In the genomic region with DNA sequence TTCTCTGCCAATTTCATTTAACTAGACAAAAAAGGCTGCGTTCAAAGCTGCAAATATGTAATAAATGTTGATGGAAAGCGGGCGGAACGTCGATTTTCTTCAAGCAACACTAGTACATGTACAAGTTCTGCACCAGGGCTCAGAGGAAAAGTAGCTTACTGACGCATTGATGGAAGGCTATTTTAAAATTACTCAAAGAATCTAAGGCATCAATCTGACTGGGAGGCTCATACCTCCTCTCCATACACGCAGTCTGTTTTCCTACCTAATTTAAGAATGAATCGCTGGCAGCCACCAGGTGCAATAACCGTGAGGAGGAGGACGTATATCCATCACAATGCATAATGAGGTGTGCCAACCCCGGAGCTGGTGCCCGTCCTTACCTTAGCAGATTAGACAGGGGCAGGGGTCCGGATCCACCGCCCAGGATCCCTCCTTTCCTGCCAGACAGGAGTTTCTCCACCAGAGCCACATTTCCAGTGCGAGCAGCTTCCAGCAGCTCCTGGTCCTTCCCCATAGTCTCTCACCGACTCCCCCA, we compare ENCODE assay signal across 8 cellular contexts. TPM values are rescaled to one million over a fixed set of nuclear protein-coding genes. Genes with fewer than 3 reads are reported as not detected.
A peak's percentile ranks its signal among the peaks of the same experiment; 100 is the strongest.
DNase-seq lines count a peak whose midpoint lies in the region; ATAC-seq lines count a peak whose summit lies in the region.

No MANE protein-coding gene starts in this region.

- no peaks in the 10 kb centered on the region for H3K36me3 Mint-ChIP-seq in activated T-cell treated with anti-CD3 and anti-CD28 coated beads, Interleukin-2, amount 50 U/mL, for 4 hours (ENCODE audit: insufficient read depth)
- H3K36me3 Mint-ChIP-seq in activated T-cell treated with anti-CD3 and anti-CD28 coated beads, Interleukin-2, amount 50 U/mL, for 24 hours (ENCODE audit: low read depth) = no peaks in the 10 kb centered on the region
- H3K36me3 Mint-ChIP-seq in activated CD4-positive, alpha-beta memory T cell treated with anti-CD3 and anti-CD28 coated beads, Interleukin-2, amount 10 ng/mL, durations not matched to agents 7 days and 5 days (ENCODE audit: low read depth) = no peaks in the 10 kb centered on the region

- no peak overlapping the region for H3K27ac Mint-ChIP-seq in activated T-cell treated with anti-CD3 and anti-CD28 coated beads, Interleukin-2, amount 50 U/mL, for 24 hours
- H3K27ac Mint-ChIP-seq in activated CD4-positive, alpha-beta memory T cell treated with anti-CD3 and anti-CD28 coated beads, Interleukin-2, amount 10 ng/mL, durations not matched to agents 7 days and 5 days = no peak overlapping the region
- H3K27ac Mint-ChIP-seq in stimulated activated naive CD8-positive, alpha-beta T cell treated with anti-CD3 and anti-CD28 coated beads, Interleukin-15, amount 100 ng/mL, for 72 hours = no peak overlapping the region

- H3K27ac ChIP-seq in iPS-20b (ENCODE audit: low read length) = no peak overlapping the region

- H3K4me1 Mint-ChIP-seq in activated T-cell treated with anti-CD3 and anti-CD28 coated beads, Interleukin-2, amount 50 U/mL, for 4 hours (ENCODE audit: low read depth) = peaks cover 10% of the 10 kb centered on the region
- peaks cover 12% of the 10 kb centered on the region for H3K4me1 Mint-ChIP-seq in activated T-cell treated with anti-CD3 and anti-CD28 coated beads, Interleukin-2, amount 50 U/mL, for 24 hours (ENCODE audit: low read depth)
- H3K4me1 Mint-ChIP-seq in activated CD4-positive, alpha-beta memory T cell treated with anti-CD3 and anti-CD28 coated beads, Interleukin-2, amount 10 ng/mL, durations not matched to agents 7 days and 5 days = peaks cover 13% of the 10 kb centered on the region
- peaks cover 13% of the 10 kb centered on the region for H3K4me1 Mint-ChIP-seq in stimulated activated naive CD8-positive, alpha-beta T cell treated with anti-CD3 and anti-CD28 coated beads, Interleukin-15, amount 100 ng/mL, for 72 hours

- CTCF ChIA-PET in activated CD4-positive, alpha-beta memory T cell treated with anti-CD3 and anti-CD28 coated beads, Interleukin-2, amount 10 ng/mL, durations not matched to agents 7 days and 5 days (lab: Charles Lee) = no interaction called here

- H3K4me3 ChIP-seq in iPS-20b (ENCODE audit: low read length) = peak overlapping the region; percentile 80

- no peak for DNase-seq in activated T-cell treated with anti-CD3 and anti-CD28 coated beads, Interleukin-2, amount 50 U/mL, for 4 hours
- DNase-seq in activated T-cell treated with anti-CD3 and anti-CD28 coated beads, Interleukin-2, amount 50 U/mL, for 24 hours = no peak
- DNase-seq in activated CD4-positive, alpha-beta memory T cell treated with anti-CD3 and anti-CD28 coated beads, Interleukin-2, amount 10 ng/mL, durations not matched to agents 7 days and 5 days = no peak
- no peak for DNase-seq in stimulated activated naive CD8-positive, alpha-beta T cell treated with anti-CD3 and anti-CD28 coated beads, Interleukin-15, amount 100 ng/mL, for 72 hours
- DNase-seq in NK-92 (lab: John Stamatoyannopoulos, UW; ENCODE audit: unreplicated experiment) = no peak

- H3K4me1 ChIP-seq in iPS-20b (ENCODE audit: insufficient read depth, low read length) = peaks cover 7% of the 10 kb centered on the region

- no peak for ATAC-seq in activated T-cell treated with anti-CD3 and anti-CD28 coated beads, Interleukin-2, amount 50 U/mL, for 4 hours
- no peak for ATAC-seq in stimulated activated naive CD8-positive, alpha-beta T cell treated with anti-CD3 and anti-CD28 coated beads, Interleukin-15, amount 100 ng/mL, for 72 hours
- no peak for ATAC-seq in HG02588 (IDR thresholded peaks at IDR 0.05; ENCODE audit: unreplicated experiment)
- no peak for ATAC-seq in HG02759 (IDR thresholded peaks at IDR 0.05; ENCODE audit: unreplicated experiment)

- no peaks in the 10 kb centered on the region for H3K9me3 Mint-ChIP-seq in activated T-cell treated with anti-CD3 and anti-CD28 coated beads, Interleukin-2, amount 50 U/mL, for 4 hours
- no peaks in the 10 kb centered on the region for H3K9me3 Mint-ChIP-seq in activated T-cell treated with anti-CD3 and anti-CD28 coated beads, Interleukin-2, amount 50 U/mL, for 24 hours
- H3K9me3 Mint-ChIP-seq in activated CD4-positive, alpha-beta memory T cell treated with anti-CD3 and anti-CD28 coated beads, Interleukin-2, amount 10 ng/mL, durations not matched to agents 7 days and 5 days = no peaks in the 10 kb centered on the region
- no peaks in the 10 kb centered on the region for H3K9me3 Mint-ChIP-seq in stimulated activated naive CD8-positive, alpha-beta T cell treated with anti-CD3 and anti-CD28 coated beads, Interleukin-15, amount 100 ng/mL, for 72 hours

- peaks cover 44% of the 10 kb centered on the region for H3K27me3 Mint-ChIP-seq in activated T-cell treated with anti-CD3 and anti-CD28 coated beads, Interleukin-2, amount 50 U/mL, for 4 hours (ENCODE audit: low read depth)
- H3K27me3 Mint-ChIP-seq in activated T-cell treated with anti-CD3 and anti-CD28 coated beads, Interleukin-2, amount 50 U/mL, for 24 hours = peaks cover 57% of the 10 kb centered on the region
- H3K27me3 Mint-ChIP-seq in activated CD4-positive, alpha-beta memory T cell treated with anti-CD3 and anti-CD28 coated beads, Interleukin-2, amount 10 ng/mL, durations not matched to agents 7 days and 5 days = peaks cover 52% of the 10 kb centered on the region
- peaks cover 57% of the 10 kb centered on the region for H3K27me3 Mint-ChIP-seq in stimulated activated naive CD8-positive, alpha-beta T cell treated with anti-CD3 and anti-CD28 coated beads, Interleukin-15, amount 100 ng/mL, for 72 hours

- H3K27me3 ChIP-seq in iPS-20b (ENCODE audit: insufficient read depth, low read length) = peaks cover 34% of the 10 kb centered on the region

- POLR2A ChIA-PET in activated CD4-positive, alpha-beta memory T cell treated with anti-CD3 and anti-CD28 coated beads, Interleukin-2, amount 10 ng/mL, durations not matched to agents 7 days and 5 days (lab: Charles Lee) = interaction anchor here (0.8 kb wide), 1 partner anchor 12 kb away, joined by 4 read pairs; no protein-coding TSS in a partner anchor

- no peaks in the 10 kb centered on the region for H3K9me3 ChIP-seq in iPS-20b (ENCODE audit: insufficient read depth, low read depth, low read length)

- H3K4me3 Mint-ChIP-seq in activated T-cell treated with anti-CD3 and anti-CD28 coated beads, Interleukin-2, amount 50 U/mL, for 4 hours = peak overlapping the region; percentile 11
- H3K4me3 Mint-ChIP-seq in activated T-cell treated with anti-CD3 and anti-CD28 coated beads, Interleukin-2, amount 50 U/mL, for 24 hours = no peak overlapping the region
- peak overlapping the region; percentile 48 for H3K4me3 Mint-ChIP-seq in activated CD4-positive, alpha-beta memory T cell treated with anti-CD3 and anti-CD28 coated beads, Interleukin-2, amount 10 ng/mL, durations not matched to agents 7 days and 5 days
- H3K4me3 Mint-ChIP-seq in stimulated activated naive CD8-positive, alpha-beta T cell treated with anti-CD3 and anti-CD28 coated beads, Interleukin-15, amount 100 ng/mL, for 72 hours = peak overlapping the region; percentile 71 to 81

- peak overlapping the region; percentile 70; the same call in 1 of the 2 replicates for H3K9ac ChIP-seq in iPS-20b (ENCODE audit: low read depth, low read length)

- H3K36me3 ChIP-seq in iPS-20b (ENCODE audit: insufficient read depth, low read depth, low read length) = no peaks in the 10 kb centered on the region

RNA-seq across cellular contexts. Expression of a gene that starts 0.9 kb away (rescaled TPM):
- under 1 TPM; 0.05 to 0.56 (median 0.16) TPM for total RNA-seq in activated T-cell treated with anti-CD3 and anti-CD28 coated beads, Interleukin-2, amount 50 U/mL, for 4 hours
- 1 to 10 TPM in 1 of 2 experiments, under 1 TPM in 1; 0.30 to 1.3 TPM for total RNA-seq in activated CD4-positive, alpha-beta memory T cell treated with anti-CD3 and anti-CD28 coated beads, Interleukin-2, amount 10 ng/mL, durations not matched to agents 7 days and 5 days
